In the genomic region with DNA sequence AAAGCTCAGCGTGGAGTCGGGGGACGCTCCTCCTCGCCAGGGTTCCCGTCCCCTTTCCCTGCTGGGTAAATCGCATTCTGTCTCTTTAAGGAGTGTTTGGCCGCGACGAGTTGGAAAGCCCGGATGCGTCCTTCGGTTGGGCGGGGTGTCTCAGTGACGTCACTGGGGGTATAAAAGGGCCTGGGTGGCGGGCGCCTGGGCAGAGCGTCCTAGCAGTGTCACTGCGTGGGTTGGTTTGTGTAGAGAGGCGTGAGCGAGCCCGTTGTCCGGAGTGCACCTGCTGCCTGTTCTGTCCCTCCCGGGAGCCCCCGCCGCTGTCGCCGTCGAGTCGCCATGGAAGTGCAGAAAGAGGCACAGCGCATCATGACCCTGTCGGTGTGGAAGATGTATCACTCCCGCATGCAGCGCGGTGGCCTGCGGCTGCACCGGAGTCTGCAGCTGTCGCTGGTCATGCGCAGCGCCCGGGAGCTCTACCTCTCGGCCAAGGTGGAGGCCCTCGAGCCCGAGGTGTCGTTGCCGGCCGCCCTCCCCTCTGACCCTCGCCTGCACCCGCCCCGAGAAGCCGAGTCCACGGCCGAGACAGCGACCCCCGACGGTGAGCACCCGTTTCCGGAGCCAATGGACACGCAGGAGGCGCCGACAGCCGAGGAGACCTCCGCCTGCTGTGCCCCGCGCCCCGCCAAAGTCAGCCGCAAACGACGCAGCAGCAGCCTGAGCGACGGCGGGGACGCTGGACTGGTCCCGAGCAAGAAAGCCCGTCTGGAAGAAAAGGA, we compare ENCODE assay signal across 1 cellular context.
TF ChIP-seq lines count a peak whose summit lies in the region.

No MANE protein-coding gene starts in this region.

TF ChIP-seq in K562, 482 proteins besides CTCF, POLR2A, EP300 and RAD21 (continued from another document and continues in another):
- TF ChIP-seq, protein P1, sequence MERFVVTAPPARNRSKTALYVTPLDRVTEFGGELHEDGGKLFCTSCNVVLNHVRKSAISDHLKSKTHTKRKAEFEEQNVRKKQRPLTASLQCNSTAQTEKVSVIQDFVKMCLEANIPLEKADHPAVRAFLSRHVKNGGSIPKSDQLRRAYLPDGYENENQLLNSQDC (CRISPR knock-in tag; IDR thresholded peaks at IDR 0.05) = peak; percentile 23; the same call in 1 of the 2 replicates
- TF ChIP-seq ILF3 (IDR thresholded peaks at IDR 0.05; ENCODE audit: borderline replicate concordance) (0 out of 2 replicates have a peak, but pooled peaks have one; percentile 76), SMARCA5 (IDR thresholded peaks at IDR 0.05) (0 out of 2 replicates have a peak, but pooled peaks have one; percentile 50), MTA3 (IDR thresholded peaks at IDR 0.05; ENCODE audit: borderline replicate concordance) (peak; percentile 99), MEIS2 (IDR thresholded peaks at IDR 0.05; ENCODE audit: partially characterized antibody) (peak; percentile 63), TAL1 (IDR thresholded peaks at IDR 0.05) (no peak), ZNF12 (CRISPR knock-in tag; IDR thresholded peaks at IDR 0.05) (no peak), ZNF316 (IDR thresholded peaks at IDR 0.05) (no peak), POLR2AphosphoS5 (IDR thresholded peaks at IDR 0.05; ENCODE audit: control insufficient read depth, insufficient read depth, low read depth, low read length) (peak; percentile 99), GABPB2 (CRISPR knock-in tag; conservative IDR thresholded peaks at IDR 0.05) (0 out of 2 replicates have a peak, but pooled peaks have one; percentile 20), NFIC (IDR thresholded peaks at IDR 0.05) (peak; percentile 82), CBFA2T3 (IDR thresholded peaks at IDR 0.05) (peak; percentile 51), MCM3 (IDR thresholded peaks at IDR 0.05) (no peak), ZBED1 (IDR thresholded peaks at IDR 0.05) (peak; percentile 95), ZNF311 (CRISPR knock-in tag; IDR thresholded peaks at IDR 0.05) (no peak), FOXP4 (CRISPR knock-in tag; IDR thresholded peaks at IDR 0.05; ENCODE audit: borderline replicate concordance) (peak; percentile 81), SMC3 (conservative IDR thresholded peaks at IDR 0.05; ENCODE audit: insufficient read depth, low read depth, low read length) (peak; percentile 25; the same call in 1 of the 2 replicates), ZNF655 (CRISPR knock-in tag; IDR thresholded peaks at IDR 0.05) (no peak), ATF7 (IDR thresholded peaks at IDR 0.05) (peak; percentile 98), MTA2 (IDR thresholded peaks at IDR 0.05; ENCODE audit: low read depth) (no peak), ZNF707 (CRISPR knock-in tag; conservative IDR thresholded peaks at IDR 0.05) (no peak), TBP (optimal IDR thresholded peaks at IDR 0.05; ENCODE audit: low read depth, low read length) (no peak), ZNF75A (CRISPR knock-in tag; IDR thresholded peaks at IDR 0.05) (no peak), DNMT1 (IDR thresholded peaks at IDR 0.05) (peak; percentile 92; the same call in 1 of the 2 replicates), ZSCAN32 (CRISPR knock-in tag; IDR thresholded peaks at IDR 0.05) (peak; percentile 58; the same call in 1 of the 2 replicates), BHLHE40 (IDR thresholded peaks at IDR 0.05; ENCODE audit: low read length) (peak; percentile 80), SNIP1 (IDR thresholded peaks at IDR 0.05; ENCODE audit: low read depth) (no peak), RBM14 (IDR thresholded peaks at IDR 0.05; ENCODE audit: borderline replicate concordance, insufficient read depth, low read depth, low read length) (peak; percentile 98; the same call in 1 of the 2 replicates), PHTF2 (CRISPR knock-in tag; IDR thresholded peaks at IDR 0.05) (no peak), HDAC6 (IDR thresholded peaks at IDR 0.05; ENCODE audit: low read depth, low read length) (no peak), FOXK1 (CRISPR knock-in tag; IDR thresholded peaks at IDR 0.05; ENCODE audit: borderline replicate concordance) (peak; percentile 94), RBFOX2 (IDR thresholded peaks at IDR 0.05; ENCODE audit: low read depth, low read length) (peak; percentile 98), HDAC3 (IDR thresholded peaks at IDR 0.05; ENCODE audit: borderline replicate concordance, partially characterized antibody) (peak; percentile 70), CREM (IDR thresholded peaks at IDR 0.05; ENCODE audit: low read depth) (peak; percentile 96), PATZ1 (CRISPR knock-in tag; IDR thresholded peaks at IDR 0.05; ENCODE audit: borderline replicate concordance) (no peak), POU5F1 (IDR thresholded peaks at IDR 0.05; ENCODE audit: borderline replicate concordance, low read depth, low read length, partially characterized antibody) (no peak), SIN3A (IDR thresholded peaks at IDR 0.05; ENCODE audit: borderline replicate concordance in 2 of 2, control insufficient read depth in 1 of 2, low read depth in 2 of 2, low read length in 2 of 2) (peak; percentile 94 to 98; a peak in 3 of 4 replicates), TCF7L2 (IDR thresholded peaks at IDR 0.05; ENCODE audit: low read depth, low read length) (no peak), ZNF785 (CRISPR knock-in tag; IDR thresholded peaks at IDR 0.05) (no peak), SMAD2 (IDR thresholded peaks at IDR 0.05; ENCODE audit: low read depth, low read length) (no peak), ZNF431 (CRISPR knock-in tag; IDR thresholded peaks at IDR 0.05) (0 out of 2 replicates have a peak, but pooled peaks have one; percentile 72), SMAD3 (CRISPR knock-in tag; conservative IDR thresholded peaks at IDR 0.05) (no peak), STAT5A (IDR thresholded peaks at IDR 0.05; ENCODE audit: borderline replicate concordance, low read length) (no peak), MYC (IDR thresholded peaks at IDR 0.05; ENCODE audit: low read depth, low read length) (peak; percentile 83), MYC (CRISPR knock-in tag; IDR thresholded peaks at IDR 0.05; ENCODE audit: borderline replicate concordance, low read depth) (no peak), BMI1 (IDR thresholded peaks at IDR 0.05; ENCODE audit: low read length) (no peak; the same call in 1 of the 2 replicates), SP1 (CRISPR knock-in tag; IDR thresholded peaks at IDR 0.05) (peak; percentile 93)
- TF ChIP-seq, protein P2, sequence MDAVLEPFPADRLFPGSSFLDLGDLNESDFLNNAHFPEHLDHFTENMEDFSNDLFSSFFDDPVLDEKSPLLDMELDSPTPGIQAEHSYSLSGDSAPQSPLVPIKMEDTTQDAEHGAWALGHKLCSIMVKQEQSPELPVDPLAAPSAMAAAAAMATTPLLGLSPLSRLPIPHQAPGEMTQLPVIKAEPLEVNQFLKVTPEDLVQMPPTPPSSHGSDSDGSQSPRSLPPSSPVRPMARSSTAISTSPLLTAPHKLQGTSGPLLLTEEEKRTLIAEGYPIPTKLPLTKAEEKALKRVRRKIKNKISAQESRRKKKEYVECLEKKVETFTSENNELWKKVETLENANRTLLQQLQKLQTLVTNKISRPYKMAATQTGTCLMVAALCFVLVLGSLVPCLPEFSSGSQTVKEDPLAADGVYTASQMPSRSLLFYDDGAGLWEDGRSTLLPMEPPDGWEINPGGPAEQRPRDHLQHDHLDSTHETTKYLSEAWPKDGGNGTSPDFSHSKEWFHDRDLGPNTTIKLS (IDR thresholded peaks at IDR 0.05; ENCODE audit: borderline replicate concordance, low read depth) = no peak
- TF ChIP-seq, protein P3, sequence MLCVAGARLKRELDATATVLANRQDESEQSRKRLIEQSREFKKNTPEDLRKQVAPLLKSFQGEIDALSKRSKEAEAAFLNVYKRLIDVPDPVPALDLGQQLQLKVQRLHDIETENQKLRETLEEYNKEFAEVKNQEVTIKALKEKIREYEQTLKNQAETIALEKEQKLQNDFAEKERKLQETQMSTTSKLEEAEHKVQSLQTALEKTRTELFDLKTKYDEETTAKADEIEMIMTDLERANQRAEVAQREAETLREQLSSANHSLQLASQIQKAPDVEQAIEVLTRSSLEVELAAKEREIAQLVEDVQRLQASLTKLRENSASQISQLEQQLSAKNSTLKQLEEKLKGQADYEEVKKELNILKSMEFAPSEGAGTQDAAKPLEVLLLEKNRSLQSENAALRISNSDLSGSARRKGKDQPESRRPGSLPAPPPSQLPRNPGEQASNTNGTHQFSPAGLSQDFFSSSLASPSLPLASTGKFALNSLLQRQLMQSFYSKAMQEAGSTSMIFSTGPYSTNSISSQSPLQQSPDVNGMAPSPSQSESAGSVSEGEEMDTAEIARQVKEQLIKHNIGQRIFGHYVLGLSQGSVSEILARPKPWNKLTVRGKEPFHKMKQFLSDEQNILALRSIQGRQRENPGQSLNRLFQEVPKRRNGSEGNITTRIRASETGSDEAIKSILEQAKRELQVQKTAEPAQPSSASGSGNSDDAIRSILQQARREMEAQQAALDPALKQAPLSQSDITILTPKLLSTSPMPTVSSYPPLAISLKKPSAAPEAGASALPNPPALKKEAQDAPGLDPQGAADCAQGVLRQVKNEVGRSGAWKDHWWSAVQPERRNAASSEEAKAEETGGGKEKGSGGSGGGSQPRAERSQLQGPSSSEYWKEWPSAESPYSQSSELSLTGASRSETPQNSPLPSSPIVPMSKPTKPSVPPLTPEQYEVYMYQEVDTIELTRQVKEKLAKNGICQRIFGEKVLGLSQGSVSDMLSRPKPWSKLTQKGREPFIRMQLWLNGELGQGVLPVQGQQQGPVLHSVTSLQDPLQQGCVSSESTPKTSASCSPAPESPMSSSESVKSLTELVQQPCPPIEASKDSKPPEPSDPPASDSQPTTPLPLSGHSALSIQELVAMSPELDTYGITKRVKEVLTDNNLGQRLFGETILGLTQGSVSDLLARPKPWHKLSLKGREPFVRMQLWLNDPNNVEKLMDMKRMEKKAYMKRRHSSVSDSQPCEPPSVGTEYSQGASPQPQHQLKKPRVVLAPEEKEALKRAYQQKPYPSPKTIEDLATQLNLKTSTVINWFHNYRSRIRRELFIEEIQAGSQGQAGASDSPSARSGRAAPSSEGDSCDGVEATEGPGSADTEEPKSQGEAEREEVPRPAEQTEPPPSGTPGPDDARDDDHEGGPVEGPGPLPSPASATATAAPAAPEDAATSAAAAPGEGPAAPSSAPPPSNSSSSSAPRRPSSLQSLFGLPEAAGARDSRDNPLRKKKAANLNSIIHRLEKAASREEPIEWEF (CRISPR knock-in tag; IDR thresholded peaks at IDR 0.05) = no peak
- TF ChIP-seq, protein P4, sequence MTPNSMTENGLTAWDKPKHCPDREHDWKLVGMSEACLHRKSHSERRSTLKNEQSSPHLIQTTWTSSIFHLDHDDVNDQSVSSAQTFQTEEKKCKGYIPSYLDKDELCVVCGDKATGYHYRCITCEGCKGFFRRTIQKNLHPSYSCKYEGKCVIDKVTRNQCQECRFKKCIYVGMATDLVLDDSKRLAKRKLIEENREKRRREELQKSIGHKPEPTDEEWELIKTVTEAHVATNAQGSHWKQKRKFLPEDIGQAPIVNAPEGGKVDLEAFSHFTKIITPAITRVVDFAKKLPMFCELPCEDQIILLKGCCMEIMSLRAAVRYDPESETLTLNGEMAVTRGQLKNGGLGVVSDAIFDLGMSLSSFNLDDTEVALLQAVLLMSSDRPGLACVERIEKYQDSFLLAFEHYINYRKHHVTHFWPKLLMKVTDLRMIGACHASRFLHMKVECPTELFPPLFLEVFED (CRISPR knock-in tag; conservative IDR thresholded peaks at IDR 0.05) = peak; percentile 96
- TF ChIP-seq, protein P5, sequence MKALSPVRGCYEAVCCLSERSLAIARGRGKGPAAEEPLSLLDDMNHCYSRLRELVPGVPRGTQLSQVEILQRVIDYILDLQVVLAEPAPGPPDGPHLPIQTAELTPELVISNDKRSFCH (CRISPR knock-in tag; IDR thresholded peaks at IDR 0.05) = no peak
- TF ChIP-seq, protein P5 (tag; IDR thresholded peaks at IDR 0.05) = no peak
